8 cellular contexts compared by ENCODE assay signal in genomic region chr1:10209905-10210810, GRCh38. TPM values are rescaled to one million over a fixed set of nuclear protein-coding genes. Genes with fewer than 3 reads are reported as not detected.
DNase-seq lines count a peak whose midpoint lies in the region; TF ChIP-seq lines count a peak whose summit lies in the region.

Gene KIF1B, plus strand, starts transcription at chr1:10210570. Its CDS starts 21,759 bp downstream, at chr1:10232329.

- peaks cover 7% of the 10 kb centered on the region for H3K79me1 ChIP-seq in neuronal stem cell (ENCODE audit: low read depth, low read length)

- no peaks in the 10 kb centered on the region for H3K9me2 ChIP-seq in MM.1S (replicated peaks; ENCODE audit: insufficient read depth, low read length)

- H3K36me3 ChIP-seq in MM.1S (replicated peaks; ENCODE audit: insufficient read depth, low read length), result no peaks in the 10 kb centered on the region
- peaks cover 2% of the 10 kb centered on the region; the same call in 1 of the 2 replicates for H3K36me3 ChIP-seq in SJCRH30
- H3K36me3 ChIP-seq in neuronal stem cell (replicated peaks in 1 of 2; ENCODE audit: control insufficient read depth in 2 of 2, insufficient read depth in 2 of 2, low read length in 2 of 2), result peaks cover 0 to 8% of the 10 kb centered on the region in 2 donors

- H3K27me3 ChIP-seq in MM.1S (replicated peaks; ENCODE audit: insufficient read depth, low read length) (no peaks in the 10 kb centered on the region), SJCRH30 (no peaks in the 10 kb centered on the region), neuronal stem cell (ENCODE audit: control insufficient read depth in 3 of 3, insufficient read depth in 3 of 3, low read depth in 1 of 3, low read length in 3 of 3) (no peaks in the 10 kb centered on the region)

- H3K4me3 ChIP-seq in MM.1S (ENCODE audit: low read length) (peak within 1 kb of the TSS; percentile 99), SJCRH30 (peak within 1 kb of the TSS; percentile 98), neuronal stem cell (ENCODE audit: low read length in 2 of 2) (peak within 1 kb of the TSS; percentile 93 to 100)

- TF ChIP-seq CTCF in MM.1S (IDR thresholded peaks at IDR 0.05; ENCODE audit: low read length) (peak; percentile 86), subcutaneous adipose tissue (IDR thresholded peaks at IDR 0.05; ENCODE audit: low read depth) (no peak)

- H4K8ac ChIP-seq in neuronal stem cell (ENCODE audit: low read depth, low read length), result no peak within 1 kb of the TSS

- peak within 1 kb of the TSS; percentile 98 for H2BK5ac ChIP-seq in neuronal stem cell (ENCODE audit: low read length)

- H2BK12ac ChIP-seq in neuronal stem cell (ENCODE audit: low read length), result peak within 1 kb of the TSS; percentile 42

- peak within 1 kb of the TSS; percentile 92 for H3K14ac ChIP-seq in neuronal stem cell (ENCODE audit: low read length)

- peak within 1 kb of the TSS; percentile 99 for H3K4me2 ChIP-seq in MM.1S (ENCODE audit: low read depth, low read length)
- H3K4me2 ChIP-seq in neuronal stem cell (ENCODE audit: insufficient read depth, low read length, poor library complexity, severe bottlenecking), result peak within 1 kb of the TSS; percentile 92

- H2AK5ac ChIP-seq in neuronal stem cell (ENCODE audit: low read depth, low read length), result peak within 1 kb of the TSS; percentile 50

- peak within 1 kb of the TSS; percentile 98 for H2AFZ ChIP-seq in MM.1S (ENCODE audit: low read length)
- H2AFZ ChIP-seq in neuronal stem cell (ENCODE audit: low read length), result peak within 1 kb of the TSS; percentile 96

- H3K4me1 ChIP-seq in MM.1S (ENCODE audit: low read length) (peaks cover 10% of the 10 kb centered on the region; the same call in 1 of the 2 replicates), SJCRH30 (peaks cover 9% of the 10 kb centered on the region), neuronal stem cell (ENCODE audit: control insufficient read depth in 2 of 2, insufficient read depth in 1 of 2, low read depth in 1 of 2, low read length in 2 of 2) (peaks cover 9 to 13% of the 10 kb centered on the region in 2 donors)

- H3K27ac ChIP-seq in MM.1S (ENCODE audit: low read length) (peak within 1 kb of the TSS; percentile 29; the same call in 1 of the 2 replicates), SJCRH30 (peak within 1 kb of the TSS; percentile 89), neuronal stem cell (replicated peaks; ENCODE audit: low read length) (peak within 1 kb of the TSS; percentile 67)

- no CpG with 5 or more reads among the region's 107 CpGs for WGBS in neuronal stem cell (ENCODE audit: extremely low coverage in 2 of 2, insufficient read length in 2 of 2, insufficient replicate concordance in 1 of 2), 2 donors

- H3K9ac ChIP-seq in MM.1S (ENCODE audit: low read length), result peak within 1 kb of the TSS; percentile 83
- peak within 1 kb of the TSS; percentile 99 for H3K9ac ChIP-seq in neuronal stem cell (ENCODE audit: low read depth, low read length, poor library complexity)

- DNase-seq in GM03348 (ENCODE audit: low spot score) (peak; percentile 100), HCEC 1CT (peak; percentile 97), MM.1S (peak; percentile 98), SJCRH30 (peak; percentile 98 to 99), foreskin melanocyte (peak; percentile 94), neuronal stem cell (ENCODE audit: low spot score) (peak; percentile 99)
- DNase-seq in activated naive CD4-positive, alpha-beta T cell (lab: John Stamatoyannopoulos, UW), result peak; percentile 88 to 95 (median 91)

- H4K91ac ChIP-seq in neuronal stem cell (ENCODE audit: low read depth, low read length, poor library complexity), result no peak within 1 kb of the TSS

- peaks cover 35% of the 10 kb centered on the region for H3K79me2 ChIP-seq in MM.1S (ENCODE audit: low read length)

- H3K23ac ChIP-seq in neuronal stem cell (ENCODE audit: low read depth, low read length, poor library complexity), result peak within 1 kb of the TSS; percentile 99

- no peaks in the 10 kb centered on the region for H3K9me3 ChIP-seq in MM.1S (replicated peaks; ENCODE audit: insufficient read depth, low read length)
- no peaks in the 10 kb centered on the region for H3K9me3 ChIP-seq in SJCRH30 (replicated peaks)
- H3K9me3 ChIP-seq in neuronal stem cell (replicated peaks in 1 of 2; ENCODE audit: control insufficient read depth in 2 of 2, insufficient read depth in 1 of 2, low read depth in 1 of 2, low read length in 2 of 2), result no peaks in the 10 kb centered on the region

- H2BK15ac ChIP-seq in neuronal stem cell (ENCODE audit: low read length), result peak within 1 kb of the TSS; percentile 91

- H2BK120ac ChIP-seq in neuronal stem cell (ENCODE audit: low read depth, low read length), result no peak within 1 kb of the TSS

- H4K20me1 ChIP-seq in MM.1S (ENCODE audit: insufficient read depth, low read length), result no peaks in the 10 kb centered on the region

- H3F3A ChIP-seq in MM.1S (ENCODE audit: insufficient read depth, low read length), result no peaks in the 10 kb centered on the region

- peak within 1 kb of the TSS; percentile 97 for H3K18ac ChIP-seq in neuronal stem cell (ENCODE audit: low read length)

- H3K4ac ChIP-seq in neuronal stem cell (ENCODE audit: low read length), result no peak within 1 kb of the TSS

RNA-seq across cellular contexts. Expression of gene KIF1B, which starts in this region (rescaled TPM):
- 47.7 and 54.8 TPM in 2 replicates for total RNA-seq in SJCRH30 (2014; rRNA removed; shearing (Covaris generic))
- polyA plus RNA-seq in neuronal stem cell (2013, experiment 1 of 2), result 22.0 TPM
- 22.3 TPM for polyA plus RNA-seq in neuronal stem cell (2013, experiment 2 of 2)
- total RNA-seq in subcutaneous adipose tissue, result 10 to 100 TPM; 46.7 to 61.8 (median 51.4) TPM

Comparison
In these comparisons a context has a peak if more than half of its experiments do, and no peak if none do; other contexts are left out.
1. Peak in every context shown above with its lines: DNase-seq, H3K4me3 ChIP-seq and H3K27ac ChIP-seq.
2. H3K27ac ChIP-seq: peak in every context shown above with its lines; median percentile 89 in SJCRH30; 67 in neuronal stem cell; 29 in MM.1S.